Comparison of ENCODE assay signal across 8 cellular contexts in genomic region chr2:170771049-170771937, GRCh38. TPM values are rescaled to one million over a fixed set of nuclear protein-coding genes. Genes with fewer than 3 reads are reported as not detected.
A peak's percentile ranks its signal among the peaks of the same experiment; 100 is the strongest.
DNase-seq lines count a peak whose midpoint lies in the region; ATAC-seq and TF ChIP-seq lines count a peak whose summit lies in the region.

No MANE protein-coding gene starts in this region.

- in situ Hi-C loops in G401 (cut with HindIII; ENCODE audit: low sequenced_read_pairs), result no loop called here

- H3K4me3 Mint-ChIP-seq in WTC11, result peak overlapping the region; percentile 86
- peak overlapping the region; percentile 94 for H3K4me3 Mint-ChIP-seq in endothelial cell (ENCODE audit: unreplicated experiment)
- H3K4me3 Mint-ChIP-seq in naive thymus-derived CD4-positive, alpha-beta T cell, result peak overlapping the region; percentile 77 to 83 (median 82)

- TF ChIP-seq POLR2A in upper lobe of left lung (IDR thresholded peaks at IDR 0.05), result peak in 1 of 4 donors; percentile 63

- H3K27me3 Mint-ChIP-seq in WTC11 (ENCODE audit: low read depth) (peaks cover 5% of the 10 kb centered on the region), endothelial cell (ENCODE audit: unreplicated experiment) (peaks cover 4% of the 10 kb centered on the region)
- H3K27me3 Mint-ChIP-seq in naive thymus-derived CD4-positive, alpha-beta T cell, result peaks cover 0 to 55% (median 10%) of the 10 kb centered on the region in 5 donors

- intact Hi-C loops in naive thymus-derived CD4-positive, alpha-beta T cell (cut with micrococcal nuclease), result loop anchor here (1.0 to 5.0 kb wide), 6 partner anchors 43 to 661 kb away; partner anchors contain the start of genes GORASP2 (in 2 of the 2), SP5 (in 2 of the 2), DCAF17 (in 1 of the 2) and GAD1 (in 1 of the 2)

- TF ChIP-seq EP300 in upper lobe of left lung (IDR thresholded peaks at IDR 0.05), result no peak

- CTCF ChIA-PET in WTC11 (lab: Charles Lee), result interaction anchor here (0.6 to 1.8 kb wide), 9 partner anchors 31 to 405 kb away, joined by 3 to 8 read pairs (median 3); partner anchors contain the start of gene GAD1
- CTCF ChIA-PET in naive thymus-derived CD4-positive, alpha-beta T cell (lab: Charles Lee), result no interaction called here

- H3K36me3 Mint-ChIP-seq in WTC11, result no peaks in the 10 kb centered on the region
- no peaks in the 10 kb centered on the region for H3K36me3 Mint-ChIP-seq in endothelial cell (ENCODE audit: low read depth, unreplicated experiment)
- H3K36me3 Mint-ChIP-seq in naive thymus-derived CD4-positive, alpha-beta T cell, result no peaks in the 10 kb centered on the region

- TF ChIP-seq CTCF in WTC11 (IDR thresholded peaks at IDR 0.05) (no peak), endothelial cell (IDR thresholded peaks at IDR 0.05; ENCODE audit: unreplicated experiment) (no peak), upper lobe of left lung (IDR thresholded peaks at IDR 0.05) (peak in 1 of 6 experiments; percentile 7)

- peak; percentile 18 for ATAC-seq in GM21367 (IDR thresholded peaks at IDR 0.05; ENCODE audit: unreplicated experiment)
- peak; percentile 59 for ATAC-seq in WTC11
- peak; percentile 42 for ATAC-seq in naive thymus-derived CD4-positive, alpha-beta T cell
- peak; percentile 5 to 76 for ATAC-seq in upper lobe of left lung (ENCODE audit: low FRiP score in 2 of 2)

- H3K9me3 Mint-ChIP-seq in WTC11 (no peaks in the 10 kb centered on the region), endothelial cell (ENCODE audit: unreplicated experiment) (no peaks in the 10 kb centered on the region)
- H3K9me3 Mint-ChIP-seq in naive thymus-derived CD4-positive, alpha-beta T cell, result no peaks in the 10 kb centered on the region

- no peaks in the 10 kb centered on the region for H3K27me3 ChIP-seq in naive thymus-derived CD4-positive, alpha-beta T cell (ENCODE audit: control insufficient read depth in 2 of 2, insufficient read depth in 2 of 2, low read length in 2 of 2)
- no peaks in the 10 kb centered on the region for H3K27me3 ChIP-seq in upper lobe of left lung

- H3K4me1 ChIP-seq in naive thymus-derived CD4-positive, alpha-beta T cell (ENCODE audit: control insufficient read depth in 2 of 2, insufficient read depth in 2 of 2, low read length in 2 of 2), result peaks cover 4 to 8% of the 10 kb centered on the region in 2 donors
- H3K4me1 ChIP-seq in upper lobe of left lung, result peaks cover 8 to 18% (median 17%) of the 10 kb centered on the region in 4 donors

- POLR2A ChIA-PET in WTC11 (lab: Charles Lee), result interaction anchor here (1.7 kb wide), 1 partner anchor 54 kb away, joined by 5 read pairs; no protein-coding TSS in a partner anchor
- POLR2A ChIA-PET in naive thymus-derived CD4-positive, alpha-beta T cell (lab: Charles Lee), result interaction anchor here (0.6 to 1.0 kb wide), 2 partner anchors 10 to 116 kb away, joined by 3 to 4 read pairs; no protein-coding TSS in a partner anchor

- no peaks in the 10 kb centered on the region for H3K9me3 ChIP-seq in naive thymus-derived CD4-positive, alpha-beta T cell (ENCODE audit: control insufficient read depth in 2 of 3, low read length in 3 of 3)
- no peaks in the 10 kb centered on the region for H3K9me3 ChIP-seq in upper lobe of left lung

- H3K4me1 Mint-ChIP-seq in WTC11 (peaks cover 35% of the 10 kb centered on the region), endothelial cell (ENCODE audit: unreplicated experiment) (peaks cover 11% of the 10 kb centered on the region)
- peaks cover 6 to 29% (median 16%) of the 10 kb centered on the region in 7 donors for H3K4me1 Mint-ChIP-seq in naive thymus-derived CD4-positive, alpha-beta T cell

- no peaks in the 10 kb centered on the region for H3K36me3 ChIP-seq in naive thymus-derived CD4-positive, alpha-beta T cell (ENCODE audit: control insufficient read depth in 2 of 3, insufficient read depth in 3 of 3, low read length in 3 of 3)
- H3K36me3 ChIP-seq in upper lobe of left lung, result no peaks in the 10 kb centered on the region

- peak; percentile 88 for DNase-seq in DMS53 (lab: John Stamatoyannopoulos, UW)
- peak; percentile 58 for DNase-seq in HT-29 (ENCODE audit: low spot score)
- DNase-seq in WTC11 (ENCODE audit: low spot score), result peak; percentile 61
- DNase-seq in endothelial cell (ENCODE audit: low spot score), result peak; percentile 53
- peak in 8 of 9 donors; percentile 12 to 44 (median 26) for DNase-seq in naive thymus-derived CD4-positive, alpha-beta T cell
- DNase-seq in upper lobe of left lung, result peak; percentile 34 to 87
- no peak for DNase-seq in G401 (ENCODE audit: low spot score)

- WGBS in upper lobe of left lung, 2 donors, result 7 to 11% methylated on average over 15 to 18 of the region's 51 CpGs

- peak overlapping the region; percentile 43 for H3K4me3 ChIP-seq in naive thymus-derived CD4-positive, alpha-beta T cell (ENCODE audit: low read length)
- H3K4me3 ChIP-seq in upper lobe of left lung, result peak overlapping the region; percentile 32 to 76 (median 73)

- H3K27ac Mint-ChIP-seq in WTC11 (no peak overlapping the region), endothelial cell (ENCODE audit: unreplicated experiment) (peak overlapping the region; percentile 62)
- peak overlapping the region in 4 of 9 donors; percentile 20 to 58 (median 43) for H3K27ac Mint-ChIP-seq in naive thymus-derived CD4-positive, alpha-beta T cell

- H3K27ac ChIP-seq in naive thymus-derived CD4-positive, alpha-beta T cell (ENCODE audit: low read depth, low read length), result no peak overlapping the region
- H3K27ac ChIP-seq in upper lobe of left lung, result peak overlapping the region; percentile 71 to 93 (median 84)

TF ChIP-seq in WTC11, 78 proteins besides CTCF, POLR2A, EP300 and RAD21 (continues in another document):
- 0 out of 2 replicates have a peak, but pooled peaks have one; percentile 51 for TF ChIP-seq E2F5 (CRISPR knock-in tag; IDR thresholded peaks at IDR 0.05)
- no peak for TF ChIP-seq ZBTB21 (CRISPR knock-in tag; IDR thresholded peaks at IDR 0.05; ENCODE audit: borderline replicate concordance)
- no peak for TF ChIP-seq FOXP1 (CRISPR knock-in tag; IDR thresholded peaks at IDR 0.05; ENCODE audit: borderline replicate concordance)
- TF ChIP-seq ZNF423 (CRISPR knock-in tag; IDR thresholded peaks at IDR 0.05), result peak; percentile 32; the same call in 1 of the 2 replicates
- peak; percentile 80 for TF ChIP-seq HMGXB4 (CRISPR knock-in tag; IDR thresholded peaks at IDR 0.05)
- TF ChIP-seq ELF4 (CRISPR knock-in tag; IDR thresholded peaks at IDR 0.05; ENCODE audit: low read depth), result 0 out of 2 replicates have a peak, but pooled peaks have one; percentile 72
- TF ChIP-seq IRF1 (CRISPR knock-in tag; IDR thresholded peaks at IDR 0.05), result no peak
- TF ChIP-seq ZNF232 (CRISPR knock-in tag; IDR thresholded peaks at IDR 0.05), result no peak
- no peak; the same call in 1 of the 2 replicates for TF ChIP-seq SP1 (CRISPR knock-in tag; conservative IDR thresholded peaks at IDR 0.05)
- peak; percentile 24; the same call in 1 of the 2 replicates for TF ChIP-seq GABPB1 (CRISPR knock-in tag; IDR thresholded peaks at IDR 0.05)

RNA-seq across cellular contexts. Expression of gene ERICH2, which starts 1.1 kb away (rescaled TPM):
- total RNA-seq in HT-29 (2014; rRNA removed; shearing (Covaris generic)), result 0.42 TPM in 1 of 2 replicates, not detected in the other
- total RNA-seq in WTC11 (2021) (1.1 to 1.6 TPM (median 1.1 TPM) in 3 replicates), endothelial cell (ENCODE audit: unreplicated experiment) (1.6 TPM), upper lobe of left lung (10 to 100 TPM in 1 of 6 donors, 1 to 10 TPM in 5; 1.6 to 19.7 (median 4.3) TPM)
- total RNA-seq in naive thymus-derived CD4-positive, alpha-beta T cell, result not detected
- not detected for polyA plus RNA-seq in naive thymus-derived CD4-positive, alpha-beta T cell
- total RNA-seq in G401 (2014; rRNA removed; shearing (Covaris generic)), result 0.37 and 2.1 TPM in 2 replicates

RNA-seq across cellular contexts. Expression of gene GAD1, which starts 45.4 kb away (rescaled TPM):
- total RNA-seq in HT-29 (2014; rRNA removed; shearing (Covaris generic)), result 22.6 and 29.8 TPM in 2 replicates
- 2.5 to 3.6 TPM (median 2.6 TPM) in 3 replicates for total RNA-seq in WTC11 (2021)
- total RNA-seq in endothelial cell (ENCODE audit: unreplicated experiment), result 129 TPM
- 1 to 10 TPM in 1 of 5 experiments, not detected in 4; 3.6 TPM for total RNA-seq in naive thymus-derived CD4-positive, alpha-beta T cell
- not detected for polyA plus RNA-seq in naive thymus-derived CD4-positive, alpha-beta T cell
- total RNA-seq in upper lobe of left lung, result under 1 TPM in 2 of 6 donors, not detected in 4; 0.29 to 0.79 TPM
- total RNA-seq in G401 (2014; rRNA removed; shearing (Covaris generic)), result 52.5 and 58.6 TPM in 2 replicates

RNA-seq across cellular contexts. Expression of gene SP5, which starts 56.2 kb away (rescaled TPM):
- total RNA-seq in HT-29 (2014; rRNA removed; shearing (Covaris generic)), result 12.8 and 15.1 TPM in 2 replicates
- total RNA-seq in WTC11 (2021) (1.7 to 9.7 TPM (median 7.0 TPM) in 3 replicates), endothelial cell (ENCODE audit: unreplicated experiment) (9.3 TPM), upper lobe of left lung (1 to 10 TPM; 1.5 to 6.6 (median 4.4) TPM)
- not detected for total RNA-seq in naive thymus-derived CD4-positive, alpha-beta T cell
- polyA plus RNA-seq in naive thymus-derived CD4-positive, alpha-beta T cell, result not detected
- total RNA-seq in G401 (2014; rRNA removed; shearing (Covaris generic)), result not detected in 2 replicates
